10 cellular contexts compared by ENCODE assay signal in the genomic region with DNA sequence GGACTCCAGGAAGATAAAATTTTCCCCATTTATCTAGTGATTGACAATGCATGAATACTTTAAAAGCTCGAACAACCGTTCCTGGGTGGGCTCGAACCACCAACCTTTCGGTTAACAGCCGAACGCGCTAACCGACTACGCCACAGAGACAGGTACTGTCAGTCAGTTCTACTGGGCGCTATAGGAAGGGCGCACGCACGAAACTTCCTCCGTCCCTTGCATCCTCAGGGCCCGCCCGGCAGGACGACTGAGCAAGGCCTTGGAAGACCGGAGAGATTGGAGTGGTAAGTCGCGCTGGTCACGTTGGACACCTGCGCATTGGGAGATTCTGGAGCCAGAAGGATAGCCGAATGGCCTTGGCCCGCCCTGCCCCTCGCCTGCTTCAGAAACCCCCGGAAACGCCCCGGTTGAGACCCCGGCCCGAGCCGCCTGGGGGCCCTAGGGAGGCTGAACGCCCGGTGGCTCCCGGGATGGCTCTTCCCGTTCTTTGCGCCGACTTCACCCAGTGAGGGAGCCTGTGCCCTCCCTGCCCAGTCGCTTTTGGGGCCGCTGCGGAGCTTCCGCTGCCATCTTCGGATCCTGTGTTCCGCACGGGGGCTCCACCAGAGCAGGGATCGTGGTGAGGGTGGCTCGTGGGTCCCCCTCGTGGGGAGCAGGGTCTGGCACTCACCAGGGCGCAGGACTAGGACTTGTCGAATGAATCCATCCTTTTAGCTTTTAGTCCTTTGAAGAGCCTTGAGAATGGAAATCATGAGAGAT. TPM values are rescaled to one million over a fixed set of nuclear protein-coding genes. Genes with fewer than 3 reads are reported as not detected.
DNase-seq lines count a peak whose midpoint lies in the region; ATAC-seq and TF ChIP-seq lines count a peak whose summit lies in the region.
"Not testable (repeated sequence)": the region's sequence is repeated elsewhere in the genome, so short reads cannot be mapped to it uniquely, and the experiment has no call there.
"Had no signal": no experiment of that assay in that cellular context is flagged by ENCODE, and none has a peak within 500 bp of the region (broad histone marks: within the 10 kb centered on the region; RNA-seq: fewer than 3 reads in every experiment).

No MANE protein-coding gene starts in this region.

- H3K9me3 Mint-ChIP-seq in activated naive CD4-positive, alpha-beta T cell treated with anti-CD3 and anti-CD28 coated beads, Interleukin-2, amount 50 U/mL, for 72 hours; mesothelial cell of epicardium: not testable (repeated sequence)

- peak overlapping the region; percentile 83 for H3K4me3 Mint-ChIP-seq in mesothelial cell of epicardium

- TF ChIP-seq CTCF in 22Rv1 (IDR thresholded peaks at IDR 0.05) (peak; percentile 31), GM12874 (IDR thresholded peaks at IDR 0.05; ENCODE audit: insufficient read depth, low read depth, low read length) (peak; percentile 42; the same call in 1 of the 2 replicates), VCaP (conservative IDR thresholded peaks at IDR 0.05) (peak; percentile 44)
- not testable (repeated sequence) for TF ChIP-seq CTCF in mesothelial cell of epicardium (IDR thresholded peaks at IDR 0.05; ENCODE audit: unreplicated experiment)

- DNase-seq in NCI-H2107 treated with DMSO at 0.1 percent for 48 hours (lab: John Stamatoyannopoulos, UW; ENCODE audit: unreplicated experiment) (peak; percentile 20), fibroblast of gingiva (ENCODE audit: low read depth) (peak; percentile 31), mesothelial cell of epicardium (ENCODE audit: low spot score in 2 of 2, unreplicated experiment in 2 of 2) (peak; percentile 33 to 77)
- peak; percentile 61 to 71 for DNase-seq in activated naive CD4-positive, alpha-beta T cell treated with anti-CD3 and anti-CD28 coated beads, Interleukin-2, amount 50 U/mL, for 72 hours (ENCODE audit: low spot score in 2 of 2)
- DNase-seq in stimulated activated CD4-positive, alpha-beta T cell treated with anti-CD3 and anti-CD28 coated beads, Interleukin-15, amount 100 ng/mL, for 24 hours, result peak; percentile 73

- H3K27ac ChIP-seq in 22Rv1 (peak overlapping the region; percentile 87), VCaP (peak overlapping the region; percentile 71)

- ATAC-seq in activated naive CD4-positive, alpha-beta T cell treated with anti-CD3 and anti-CD28 coated beads, Interleukin-2, amount 50 U/mL, for 72 hours, result not testable (repeated sequence)

- not testable (repeated sequence) for H3K4me1 Mint-ChIP-seq in mesothelial cell of epicardium

- not testable (repeated sequence) for H3K36me3 Mint-ChIP-seq in activated naive CD4-positive, alpha-beta T cell treated with anti-CD3 and anti-CD28 coated beads, Interleukin-2, amount 50 U/mL, for 72 hours; mesothelial cell of epicardium

- peak overlapping the region in 1 of 2 donors; percentile 100 for H3K27ac Mint-ChIP-seq in activated naive CD4-positive, alpha-beta T cell treated with anti-CD3 and anti-CD28 coated beads, Interleukin-2, amount 50 U/mL, for 72 hours
- H3K27ac Mint-ChIP-seq in mesothelial cell of epicardium, result peak overlapping the region; percentile 81

- H3K27me3 Mint-ChIP-seq in mesothelial cell of epicardium (ENCODE audit: low read depth), result not testable (repeated sequence)

RNA-seq across cellular contexts. Expression of a gene that starts 45.2 kb away (rescaled TPM):
- total RNA-seq in activated naive CD4-positive, alpha-beta T cell treated with anti-CD3 and anti-CD28 coated beads, Interleukin-2, amount 50 U/mL, for 72 hours, result not detected
- total RNA-seq in mesothelial cell of epicardium, result not detected in 3 replicates
- total RNA-seq: ascending aorta, thyroid gland had no signal

Comparison
In these comparisons a context has a peak if more than half of its experiments do, and no peak if none do; other contexts are left out.
1. DNase-seq: peak in every context shown above with its lines; median percentile 73 in stimulated activated CD4-positive, alpha-beta T cell treated with anti-CD3 and anti-CD28 coated beads, Interleukin-15, amount 100 ng/mL, for 24 hours; 66 in activated naive CD4-positive, alpha-beta T cell treated with anti-CD3 and anti-CD28 coated beads, Interleukin-2, amount 50 U/mL, for 72 hours; 55 in mesothelial cell of epicardium; 31 in fibroblast of gingiva; 20 in NCI-H2107 treated with DMSO at 0.1 percent for 48 hours.